8 cellular contexts compared by ENCODE assay signal in the genomic region with DNA sequence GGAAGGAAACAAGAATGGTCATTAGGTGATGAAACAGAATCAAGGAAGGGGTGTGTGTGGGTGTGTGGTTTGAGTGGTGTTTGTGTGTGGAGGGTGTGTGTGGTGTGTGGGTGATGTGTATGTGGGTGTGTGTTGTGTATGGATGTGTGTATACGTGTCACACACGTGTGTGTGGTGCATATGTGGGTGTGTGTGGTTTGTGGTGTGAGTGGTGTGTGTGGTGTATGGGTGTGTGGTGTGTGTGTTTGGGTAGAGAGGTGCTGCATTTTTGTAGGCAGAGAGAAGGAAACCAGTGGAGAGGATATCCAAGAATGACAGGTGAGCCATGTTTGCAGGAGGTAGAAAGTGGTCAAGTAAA. TPM values are rescaled to one million over a fixed set of nuclear protein-coding genes. Genes with fewer than 3 reads are reported as not detected.
DNase-seq lines count a peak whose midpoint lies in the region; ATAC-seq and TF ChIP-seq lines count a peak whose summit lies in the region.

No MANE protein-coding gene starts in this region.

- H3K4me3 Mint-ChIP-seq in activated CD8-positive, alpha-beta T cell treated with anti-CD3 and anti-CD28 coated beads for 36 hours = peak overlapping the region; percentile 89

- 57% methylated on average over 2 of the region's 2 CpGs for WGBS in suprapubic skin

- H3K36me3 ChIP-seq in suprapubic skin = peaks cover 1% of the 10 kb centered on the region

- TF ChIP-seq CTCF in activated CD8-positive, alpha-beta T cell treated with anti-CD3 and anti-CD28 coated beads for 36 hours (IDR thresholded peaks at IDR 0.05) = no peak
- TF ChIP-seq CTCF in suprapubic skin (IDR thresholded peaks at IDR 0.05) = no peak

- no peak for TF ChIP-seq EP300 in suprapubic skin (IDR thresholded peaks at IDR 0.05)

- no peaks in the 10 kb centered on the region for H3K9me3 Mint-ChIP-seq in activated CD8-positive, alpha-beta T cell treated with anti-CD3 and anti-CD28 coated beads for 36 hours

- H3K27me3 Mint-ChIP-seq in activated CD8-positive, alpha-beta T cell treated with anti-CD3 and anti-CD28 coated beads for 36 hours = peaks cover 1% of the 10 kb centered on the region

- peaks cover 13% of the 10 kb centered on the region for H3K4me1 Mint-ChIP-seq in activated CD8-positive, alpha-beta T cell treated with anti-CD3 and anti-CD28 coated beads for 36 hours (ENCODE audit: low read depth)

- H3K4me3 ChIP-seq in iPS-18c (ENCODE audit: insufficient read depth, low read depth, low read length) (peak overlapping the region; percentile 97), suprapubic skin (peak overlapping the region; percentile 61)

- intact Hi-C loops in activated CD8-positive, alpha-beta T cell treated with anti-CD3 and anti-CD28 coated beads for 36 hours (cut with micrococcal nuclease) = no loop called here

- TF ChIP-seq POLR2A in suprapubic skin (IDR thresholded peaks at IDR 0.05) = no peak

- POLR2A ChIA-PET in activated CD8-positive, alpha-beta T cell treated with anti-CD3 and anti-CD28 coated beads for 36 hours (lab: Charles Lee) = interaction anchor here (0.9 to 4.9 kb wide), 9 partner anchors 10 to 147 kb away, joined by 3 to 26 read pairs (median 6); a partner anchor contains a TSS

- ATAC-seq in activated CD8-positive, alpha-beta T cell treated with anti-CD3 and anti-CD28 coated beads for 36 hours = no peak
- no peak for ATAC-seq in HG03175 (IDR thresholded peaks at IDR 0.05; ENCODE audit: unreplicated experiment)
- no peak for ATAC-seq in HG03457 (IDR thresholded peaks at IDR 0.05; ENCODE audit: unreplicated experiment)

- H3K9me3 ChIP-seq in iPS-18c (ENCODE audit: control insufficient read depth, insufficient read depth, low read length) (no peaks in the 10 kb centered on the region), suprapubic skin (no peaks in the 10 kb centered on the region)

- no peak overlapping the region for H3K27ac ChIP-seq in suprapubic skin

- peaks cover 22% of the 10 kb centered on the region for H3K36me3 Mint-ChIP-seq in activated CD8-positive, alpha-beta T cell treated with anti-CD3 and anti-CD28 coated beads for 36 hours (ENCODE audit: low read depth)

- peak; percentile 30 to 47 for DNase-seq in activated CD4-positive, alpha-beta T cell treated with anti-CD3 and anti-CD28 coated beads for 4 hours
- no peak for DNase-seq in activated CD4-positive, alpha-beta T cell treated with anti-CD3 and anti-CD28 coated beads, Interleukin-2, amount 50 U/mL, for 1 hour
- DNase-seq in activated CD8-positive, alpha-beta T cell treated with anti-CD3 and anti-CD28 coated beads for 36 hours = peak; percentile 77
- DNase-seq in suprapubic skin (ENCODE audit: low spot score in 2 of 2) (no peak), UCSD-AML1 (lab: John Stamatoyannopoulos, UW; ENCODE audit: unreplicated experiment) (no peak)

- H3K27ac Mint-ChIP-seq in activated CD8-positive, alpha-beta T cell treated with anti-CD3 and anti-CD28 coated beads for 36 hours = peak overlapping the region; percentile 96

- CTCF ChIA-PET in activated CD8-positive, alpha-beta T cell treated with anti-CD3 and anti-CD28 coated beads for 36 hours (lab: Charles Lee) = interaction anchor here (1.1 to 1.7 kb wide), 3 partner anchors 10 to 170 kb away, joined by 3 to 4 read pairs (median 4); no protein-coding TSS in a partner anchor

- H3K27me3 ChIP-seq in suprapubic skin = no peaks in the 10 kb centered on the region

- peaks cover 25% of the 10 kb centered on the region for H3K4me1 ChIP-seq in suprapubic skin

RNA-seq across cellular contexts. Expression of a gene that starts 1.1 kb away (rescaled TPM):
- total RNA-seq in activated CD8-positive, alpha-beta T cell treated with anti-CD3 and anti-CD28 coated beads for 36 hours = 10 to 100 TPM; 39.5 to 42.9 TPM
- total RNA-seq in suprapubic skin = 10 to 100 TPM; 13.0 to 30.4 (median 18.8) TPM

RNA-seq across cellular contexts. Expression of a gene that starts 42.3 kb away (rescaled TPM):
- total RNA-seq in activated CD8-positive, alpha-beta T cell treated with anti-CD3 and anti-CD28 coated beads for 36 hours = 100 to 1,000 TPM; 105 to 110 TPM
- 10 to 100 TPM; 39.3 to 45.4 (median 42.8) TPM for total RNA-seq in suprapubic skin

Comparison
In these comparisons a context has a peak if more than half of its experiments do, and no peak if none do; other contexts are left out.
1. DNase-seq: peak in activated CD4-positive, alpha-beta T cell treated with anti-CD3 and anti-CD28 coated beads for 4 hours (2 of 2) and activated CD8-positive, alpha-beta T cell treated with anti-CD3 and anti-CD28 coated beads for 36 hours (single experiment); none in activated CD4-positive, alpha-beta T cell treated with anti-CD3 and anti-CD28 coated beads, Interleukin-2, amount 50 U/mL, for 1 hour (single experiment), suprapubic skin (0 of 2) and UCSD-AML1 (single experiment).